Comparison of ENCODE assay signal across 30 cellular contexts in the genomic region with DNA sequence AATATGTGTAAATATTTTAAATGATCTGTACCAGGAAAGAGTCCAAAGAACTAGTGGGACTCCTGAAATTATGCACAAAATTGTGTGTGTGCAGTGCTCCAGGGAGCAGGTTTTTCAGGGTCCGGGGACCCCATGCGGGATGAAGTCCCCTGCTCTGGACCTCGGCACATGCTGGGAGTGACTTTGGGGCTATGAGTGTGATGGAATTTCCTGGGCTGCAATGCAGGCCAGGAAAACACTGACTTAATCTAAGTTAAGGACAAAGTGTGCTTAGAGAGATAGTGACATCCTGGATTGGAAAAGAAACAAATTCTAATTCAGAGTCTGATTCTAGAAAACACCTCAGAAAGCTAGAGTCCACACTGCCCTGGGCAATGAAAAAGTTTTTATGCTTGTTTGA. TPM values are rescaled to one million over a fixed set of nuclear protein-coding genes. Genes with fewer than 3 reads are reported as not detected.
"Had no signal": no experiment of that assay in that cellular context is flagged by ENCODE, and none has a peak within 500 bp of the region (broad histone marks: within the 10 kb centered on the region; RNA-seq: fewer than 3 reads in every experiment).

No MANE protein-coding gene starts in this region.

- H3K9me3 ChIP-seq: body of pancreas, SJSA1 had no signal

- H3K27me3 ChIP-seq: body of pancreas had no signal

- H3K4me3 ChIP-seq: body of pancreas, SJSA1 had no signal

- H3K4me1 ChIP-seq: SJSA1 had no signal

- H3K36me3 ChIP-seq: SJSA1 had no signal

- DNase-seq: activated CD4-positive, alpha-beta T cell treated with anti-CD3 and anti-CD28 coated beads for 4 hours; activated CD8-positive, alpha-beta memory T cell treated with anti-CD3 and anti-CD28 coated beads, Interleukin-2, amount 50 U/mL, for 4 hours; activated CD8-positive, alpha-beta T cell treated with anti-CD3 and anti-CD28 coated beads for 36 hours; activated gamma-delta T cell treated with Interleukin-2 at 50 U/mL for 16 hours; activated naive CD4-positive, alpha-beta T cell treated with anti-CD3 and anti-CD28 coated beads, Interleukin-2, amount 10 ng/mL, durations not matched to agents 7 days and 5 days; activated naive CD8-positive, alpha-beta T cell treated with anti-CD3 and anti-CD28 coated beads, Interleukin-2, amount 10 ng/mL, durations not matched to agents 7 days and 5 days; activated T-cell treated with anti-CD3 and anti-CD28 coated beads, Interleukin-2, amount 50 U/mL, for 72 hours; aorta; body of pancreas; KG1; NCI-H1048; NCI-H1417; NCI-H1930; NCI-H2171; NCI-H226; NCI-H526; NCI-H82; SW 1271 had no signal

- H3K27ac ChIP-seq: SJSA1 had no signal

- ATAC-seq: activated CD4-positive, CD25-positive, alpha-beta regulatory T cell treated with anti-CD3 and anti-CD28 coated beads, Interleukin-2, amount 50 U/mL, for 24 hours; activated CD8-positive, alpha-beta T cell treated with anti-CD3 and anti-CD28 coated beads for 36 hours; activated T-cell treated with anti-CD3 and anti-CD28 coated beads, Interleukin-2, amount 50 U/mL, for 72 hours; body of pancreas; SK-N-SH treated with all-trans-retinoic acid at 6 μM for 48 hours had no signal

- FAIRE-seq: bronchial epithelial cell had no signal

RNA-seq across cellular contexts. Expression of a gene that starts 6.2 kb away (rescaled TPM):
- total RNA-seq: activated CD8-positive, alpha-beta T cell treated with anti-CD3 and anti-CD28 coated beads for 36 hours; activated naive CD8-positive, alpha-beta T cell treated with anti-CD3 and anti-CD28 coated beads, Interleukin-2, amount 10 ng/mL, durations not matched to agents 7 days and 5 days; aorta; bronchial epithelial cell; LHCN-M2; M059J; NCI-H460; OCI-LY7; RPMI7951; SJSA1 had no signal
- polyA plus RNA-seq: IgD-negative memory B cell had no signal

RNA-seq across cellular contexts. Expression of a gene that starts 21.2 kb away (rescaled TPM):
- total RNA-seq: activated CD8-positive, alpha-beta T cell treated with anti-CD3 and anti-CD28 coated beads for 36 hours; activated naive CD8-positive, alpha-beta T cell treated with anti-CD3 and anti-CD28 coated beads, Interleukin-2, amount 10 ng/mL, durations not matched to agents 7 days and 5 days; activated T-helper 2 cell treated with anti-CD3 and anti-CD28 coated beads, Interferon-gamma antibody, Interleukin-2, Interleukin-4, amounts not matched to agents 10 μg/mL and 5 μg/mL and 100 μg/mL, durations not matched to agents 14 hours and 24 hours and 36 hours; aorta; bronchial epithelial cell; M059J; NCI-H460; OCI-LY7; RPMI7951; SJSA1 had no signal
- polyA plus RNA-seq: IgD-negative memory B cell had no signal

RNA-seq across cellular contexts. Expression of a gene that starts 37.4 kb away (rescaled TPM):
- total RNA-seq: activated CD8-positive, alpha-beta T cell treated with anti-CD3 and anti-CD28 coated beads for 36 hours; activated naive CD8-positive, alpha-beta T cell treated with anti-CD3 and anti-CD28 coated beads, Interleukin-2, amount 10 ng/mL, durations not matched to agents 7 days and 5 days; activated T-helper 2 cell treated with anti-CD3 and anti-CD28 coated beads, Interferon-gamma antibody, Interleukin-2, Interleukin-4, amounts not matched to agents 10 μg/mL and 5 μg/mL and 100 μg/mL, durations not matched to agents 14 hours and 24 hours and 36 hours; body of pancreas; bronchial epithelial cell; LHCN-M2; M059J; NCI-H460; OCI-LY7; SJSA1; T-helper 1 cell treated with Interleukin-12 subunit alpha and Interleukin-12 subunit beta and Interleukin-4 antibody, amounts not matched to agents 30 ng/mL and 1 ng/mL, for 36 hours had no signal

RNA-seq across cellular contexts. Expression of a gene that starts 41.6 kb away (rescaled TPM):
- total RNA-seq: activated CD8-positive, alpha-beta T cell treated with anti-CD3 and anti-CD28 coated beads for 36 hours; activated T-cell treated with anti-CD3 and anti-CD28 coated beads, Interleukin-2, amount 50 U/mL, for 72 hours; activated T-helper 2 cell treated with anti-CD3 and anti-CD28 coated beads, Interferon-gamma antibody, Interleukin-2, Interleukin-4, amounts not matched to agents 10 μg/mL and 5 μg/mL and 100 μg/mL, durations not matched to agents 14 hours and 24 hours and 36 hours; aorta; body of pancreas; bronchial epithelial cell; LHCN-M2; M059J; NCI-H460; OCI-LY7; RPMI7951; SJSA1; T-helper 1 cell treated with Interleukin-12 subunit alpha and Interleukin-12 subunit beta and Interleukin-4 antibody, amounts not matched to agents 30 ng/mL and 1 ng/mL, for 36 hours had no signal
- polyA plus RNA-seq: aorta, IgD-negative memory B cell had no signal

RNA-seq across cellular contexts. Expression of a gene that starts 49.3 kb away (rescaled TPM):
- total RNA-seq: activated CD8-positive, alpha-beta T cell treated with anti-CD3 and anti-CD28 coated beads for 36 hours; activated naive CD8-positive, alpha-beta T cell treated with anti-CD3 and anti-CD28 coated beads, Interleukin-2, amount 10 ng/mL, durations not matched to agents 7 days and 5 days; activated T-helper 2 cell treated with anti-CD3 and anti-CD28 coated beads, Interferon-gamma antibody, Interleukin-2, Interleukin-4, amounts not matched to agents 10 μg/mL and 5 μg/mL and 100 μg/mL, durations not matched to agents 14 hours and 24 hours and 36 hours; LHCN-M2; OCI-LY7; SJSA1; T-helper 1 cell treated with Interleukin-12 subunit alpha and Interleukin-12 subunit beta and Interleukin-4 antibody, amounts not matched to agents 30 ng/mL and 1 ng/mL, for 36 hours had no signal
- polyA plus RNA-seq: IgD-negative memory B cell had no signal
